In genomic region chr21:16305686-16306085, GRCh38 we compare ENCODE assay signal across 9 cellular contexts.
DNase-seq lines count a peak whose midpoint lies in the region; ATAC-seq and TF ChIP-seq lines count a peak whose summit lies in the region.
"Had no signal": no experiment of that assay in that cellular context is flagged by ENCODE, and none has a peak within 500 bp of the region (broad histone marks: within the 10 kb centered on the region; RNA-seq: fewer than 3 reads in every experiment).

No MANE protein-coding gene starts in this region.

- H2AFZ ChIP-seq in PC-9: no peak overlapping the region

- BruUV-seq in PC-9 (replicated peaks; lab: Mats Ljungman, UMichigan): no TSS peak

- no peaks in the 10 kb centered on the region for H4K20me1 ChIP-seq in PC-9 (ENCODE audit: insufficient read depth)

- H3K56ac ChIP-seq in mesendoderm (ENCODE audit: low read length): no peak overlapping the region

- H3K4me3 ChIP-seq in mesendoderm (ENCODE audit: low read length) (no peak overlapping the region), thyroid gland (replicated peaks in 1 of 3) (no peak overlapping the region), PC-9 (no peak overlapping the region)

- CTCF ChIA-PET in PC-9 (lab: Charles Lee): no interaction called here
- CTCF ChIA-PET in activated CD8-positive, alpha-beta T cell treated with anti-CD3 and anti-CD28 coated beads for 36 hours (lab: Charles Lee): no interaction called here

- H3K27me3 Mint-ChIP-seq in activated CD8-positive, alpha-beta T cell treated with anti-CD3 and anti-CD28 coated beads for 36 hours: no peaks in the 10 kb centered on the region
- H3K27me3 Mint-ChIP-seq: naive thymus-derived CD4-positive, alpha-beta T cell had no signal

- ATAC-seq in activated CD8-positive, alpha-beta T cell treated with anti-CD3 and anti-CD28 coated beads for 36 hours: no peak
- ATAC-seq: naive thymus-derived CD4-positive, alpha-beta T cell had no signal

- H3K4me1 ChIP-seq in mesendoderm (ENCODE audit: control insufficient read depth, low read depth, low read length) (no peaks in the 10 kb centered on the region), thyroid gland (peaks cover 5 to 8% of the 10 kb centered on the region in 2 donors), PC-9 (replicated peaks; ENCODE audit: insufficient read depth) (no peaks in the 10 kb centered on the region)

- no peak overlapping the region for H3K27ac ChIP-seq in mesendoderm (ENCODE audit: low read depth, low read length)
- peak overlapping the region; percentile 3 to 16 (median 6) for H3K27ac ChIP-seq in thyroid gland
- H3K27ac ChIP-seq in PC-9: no peak overlapping the region

- no peak overlapping the region for H4K5ac ChIP-seq in mesendoderm (ENCODE audit: low read length)

- TF ChIP-seq CTCF in thyroid gland (IDR thresholded peaks at IDR 0.05) (no peak), PC-9 (conservative IDR thresholded peaks at IDR 0.05) (no peak)
- TF ChIP-seq CTCF in activated CD8-positive, alpha-beta T cell treated with anti-CD3 and anti-CD28 coated beads for 36 hours (IDR thresholded peaks at IDR 0.05): no peak

- H3K18ac ChIP-seq in mesendoderm (ENCODE audit: low read length): no peak overlapping the region

- no peaks in the 10 kb centered on the region for H3K27me3 ChIP-seq in mesendoderm (ENCODE audit: insufficient read depth, low read length, poor library complexity)
- no peaks in the 10 kb centered on the region for H3K27me3 ChIP-seq in thyroid gland
- no peaks in the 10 kb centered on the region for H3K27me3 ChIP-seq in PC-9 (ENCODE audit: insufficient read depth, low read depth)

- H3K4me2 ChIP-seq in mesendoderm (ENCODE audit: low read length) (no peak overlapping the region), PC-9 (no peak overlapping the region)

- no peaks in the 10 kb centered on the region for H3K9me3 Mint-ChIP-seq in activated CD8-positive, alpha-beta T cell treated with anti-CD3 and anti-CD28 coated beads for 36 hours
- H3K9me3 Mint-ChIP-seq: naive thymus-derived CD4-positive, alpha-beta T cell had no signal

- no peak overlapping the region for H2BK120ac ChIP-seq in mesendoderm (ENCODE audit: low read depth, low read length)

- no peaks in the 10 kb centered on the region for H3K79me1 ChIP-seq in mesendoderm (ENCODE audit: low read length)

- H2AK5ac ChIP-seq in mesendoderm (ENCODE audit: low read length): no peak overlapping the region

- H3F3A ChIP-seq in PC-9 (ENCODE audit: insufficient read depth, low read depth): no peaks in the 10 kb centered on the region

- TF ChIP-seq POLR2A in thyroid gland (IDR thresholded peaks at IDR 0.05): no peak

- POLR2A ChIA-PET in PC-9 (lab: Charles Lee; ENCODE audit: unreplicated experiment): no interaction called here
- POLR2A ChIA-PET in activated CD8-positive, alpha-beta T cell treated with anti-CD3 and anti-CD28 coated beads for 36 hours (lab: Charles Lee): no interaction called here

- H3K23ac ChIP-seq in mesendoderm (ENCODE audit: low read length): no peak overlapping the region

- H3K4me3 Mint-ChIP-seq in activated CD8-positive, alpha-beta T cell treated with anti-CD3 and anti-CD28 coated beads for 36 hours: no peak overlapping the region

- DNase-seq in NCI-H2227 (lab: John Stamatoyannopoulos, UW; ENCODE audit: unreplicated experiment): peak; percentile 67
- DNase-seq in ecto neural progenitor cell (ENCODE audit: low spot score): peak; percentile 53
- DNase-seq in mesendoderm: peak; percentile 32
- DNase-seq in thyroid gland: no peak
- no peak for DNase-seq in PC-9
- no peak for DNase-seq in D341Med (ENCODE audit: low spot score)
- no peak for DNase-seq in activated CD8-positive, alpha-beta T cell treated with anti-CD3 and anti-CD28 coated beads for 36 hours
- DNase-seq: activated effector memory CD4-positive, alpha-beta T cell treated with anti-CD3 and anti-CD28 coated beads, Interleukin-2, amount 50 U/mL, for 16 hours; naive thymus-derived CD4-positive, alpha-beta T cell had no signal

- no peak overlapping the region for H3K27ac Mint-ChIP-seq in activated CD8-positive, alpha-beta T cell treated with anti-CD3 and anti-CD28 coated beads for 36 hours
- H3K27ac Mint-ChIP-seq: naive thymus-derived CD4-positive, alpha-beta T cell had no signal

- H3K9me3 ChIP-seq in thyroid gland (no peaks in the 10 kb centered on the region), PC-9 (ENCODE audit: insufficient read depth, low read depth) (no peaks in the 10 kb centered on the region)

- no peak overlapping the region for H2BK5ac ChIP-seq in mesendoderm (ENCODE audit: low read length)

- H3K9ac ChIP-seq in mesendoderm (ENCODE audit: low read length): no peak overlapping the region

- no peaks in the 10 kb centered on the region for H3K36me3 Mint-ChIP-seq in activated CD8-positive, alpha-beta T cell treated with anti-CD3 and anti-CD28 coated beads for 36 hours (ENCODE audit: low read depth)
- H3K36me3 Mint-ChIP-seq: naive thymus-derived CD4-positive, alpha-beta T cell had no signal

- H3K4me1 Mint-ChIP-seq in activated CD8-positive, alpha-beta T cell treated with anti-CD3 and anti-CD28 coated beads for 36 hours (ENCODE audit: low read depth): peaks cover 4% of the 10 kb centered on the region

- WGBS in mesendoderm (ENCODE audit: extremely low coverage, insufficient coverage, low lambda C conversion rate): no CpG with 5 or more reads among the region's 6 CpGs
- WGBS in thyroid gland, 2 donors: 67% methylated on average over 6 of the region's 6 CpGs

- no peak overlapping the region for H4K8ac ChIP-seq in mesendoderm (ENCODE audit: low read depth, low read length)

- intact Hi-C loops in thyroid gland (cut with DNase I) (no loop called here), PC-9 (cut with micrococcal nuclease; ENCODE audit: unreplicated experiment) (no loop called here)
- intact Hi-C loops in activated CD8-positive, alpha-beta T cell treated with anti-CD3 and anti-CD28 coated beads for 36 hours (cut with micrococcal nuclease): no loop called here

- no peak overlapping the region for H2BK15ac ChIP-seq in mesendoderm (replicated peaks; ENCODE audit: low read depth)

- H3K36me3 ChIP-seq in mesendoderm (ENCODE audit: control insufficient read depth, insufficient read depth, low read length) (no peaks in the 10 kb centered on the region), thyroid gland (no peaks in the 10 kb centered on the region), PC-9 (ENCODE audit: low read depth) (no peaks in the 10 kb centered on the region)

- H3K79me2 ChIP-seq in mesendoderm (ENCODE audit: control insufficient read depth, insufficient read depth, low read length) (no peaks in the 10 kb centered on the region), PC-9 (ENCODE audit: low read depth) (no peaks in the 10 kb centered on the region)

- no peaks in the 10 kb centered on the region for H3K9me2 ChIP-seq in PC-9 (ENCODE audit: insufficient read depth)

- no peak overlapping the region for H3K4ac ChIP-seq in mesendoderm (ENCODE audit: low read depth, low read length)

Comparison
In these comparisons a context has a peak if more than half of its experiments do, and no peak if none do; other contexts are left out.
1. DNase-seq: peak in NCI-H2227 (single experiment), ecto neural progenitor cell (single experiment) and mesendoderm (single experiment); none in thyroid gland (0 of 2), PC-9 (0 of 2), D341Med (single experiment) and activated CD8-positive, alpha-beta T cell treated with anti-CD3 and anti-CD28 coated beads for 36 hours (single experiment).
2. H3K27ac ChIP-seq: peak in thyroid gland (3 of 3); none in mesendoderm (single experiment) and PC-9 (single experiment).